Comparison of ENCODE assay signal across 1 cellular context in genomic region chr17:16940116-16940881, GRCh38.
TF ChIP-seq lines count a peak whose summit lies in the region.

No MANE protein-coding gene starts in this region.

TF ChIP-seq in HepG2, 621 proteins besides CTCF, POLR2A, EP300 and RAD21 (continued from another document):
- TF ChIP-seq CEBPB (IDR thresholded peaks at IDR 0.05; ENCODE audit: borderline replicate concordance, low read depth, low read length) (no peak), POGZ (CRISPR knock-in tag; IDR thresholded peaks at IDR 0.05) (no peak), GLI4 (CRISPR knock-in tag; IDR thresholded peaks at IDR 0.05; ENCODE audit: borderline replicate concordance) (no peak)
